24 cellular contexts compared by ENCODE assay signal in the genomic region with DNA sequence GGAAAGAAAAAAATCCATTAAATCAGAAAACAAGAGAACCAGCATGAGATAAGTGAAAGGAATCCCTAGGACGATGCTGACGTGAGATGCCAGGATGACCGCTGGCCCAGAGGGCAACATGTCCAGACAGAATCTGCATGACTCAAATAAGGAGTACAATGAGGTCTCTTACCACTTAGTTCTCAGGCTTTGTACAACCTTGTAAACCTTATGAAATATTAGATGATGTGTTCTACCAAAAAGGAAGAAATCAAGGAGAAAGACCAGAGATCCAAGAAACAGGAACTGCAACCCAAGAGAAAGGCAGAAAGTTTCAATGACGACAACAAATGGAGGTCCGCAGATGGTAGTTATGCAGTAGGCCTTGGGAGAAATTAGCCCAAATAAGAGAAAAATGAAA. TPM values are rescaled to one million over a fixed set of nuclear protein-coding genes. Genes with fewer than 3 reads are reported as not detected.
DNase-seq lines count a peak whose midpoint lies in the region; ATAC-seq, FAIRE-seq and TF ChIP-seq lines count a peak whose summit lies in the region.
"Had no signal": no experiment of that assay in that cellular context is flagged by ENCODE, and none has a peak within 500 bp of the region (broad histone marks: within the 10 kb centered on the region; RNA-seq: fewer than 3 reads in every experiment).

No MANE protein-coding gene starts in this region.

- peak overlapping the region; percentile 49; the same call in 1 of the 2 replicates for H3K14ac ChIP-seq in IMR-90 (replicated peaks; ENCODE audit: low read depth, low read length)

- H3K27ac ChIP-seq in IMR-90 (ENCODE audit: insufficient read depth, low read length) (no peak overlapping the region), astrocyte (ENCODE audit: low read depth, low read length) (peak overlapping the region; percentile 45)
- H3K27ac ChIP-seq in effector memory CD4-positive, alpha-beta T cell (ENCODE audit: insufficient read depth, low read length, poor library complexity, severe bottlenecking): no peak overlapping the region
- H3K27ac ChIP-seq: body of pancreas, left lung, stomach, uterus had no signal

- dilution Hi-C loops in IMR-90 (cut with HindIII; ENCODE audit: low sequenced_read_pairs, unreplicated experiment): no loop called here

- H2AK5ac ChIP-seq in IMR-90 (ENCODE audit: low read depth, low read length): peak overlapping the region; percentile 44; the same call in 1 of the 2 replicates

- BruUV-seq in IMR-90 (replicated peaks; lab: Mats Ljungman, UMichigan): no TSS peak

- no peak overlapping the region for H3K27ac Mint-ChIP-seq in astrocyte (ENCODE audit: unreplicated experiment)
- no peak overlapping the region for H3K27ac Mint-ChIP-seq in stimulated activated memory B cell treated with anti-CD40 and anti-IgM and Interleukin-4, amounts not matched to agents 10 μg/mL and 1 μg/mL and 100 μg/mL, for 72 hours
- H3K27ac Mint-ChIP-seq: naive B cell, progenitor cell of endocrine pancreas had no signal

- H4K20me1 ChIP-seq in IMR-90 (ENCODE audit: insufficient read depth, low read length) (no peaks in the 10 kb centered on the region), astrocyte (ENCODE audit: insufficient read depth, low read length) (no peaks in the 10 kb centered on the region)

- in situ Hi-C loops in IMR-90 (cut with MboI; ENCODE audit: low sequenced_read_pairs): no loop called here

- no peak for FAIRE-seq in astrocyte (lab: Jason Lieb, UNC)
- FAIRE-seq: HepG2 had no signal

- peaks cover 3% of the 10 kb centered on the region; the same call in 1 of the 2 replicates for H3K9me3 ChIP-seq in IMR-90 (ENCODE audit: control insufficient read depth, insufficient read depth, low read length)
- no peaks in the 10 kb centered on the region for H3K9me3 ChIP-seq in astrocyte (ENCODE audit: insufficient read depth, low read depth, low read length)
- H3K9me3 ChIP-seq in effector memory CD4-positive, alpha-beta T cell (ENCODE audit: control insufficient read depth, low read length): no peaks in the 10 kb centered on the region
- H3K9me3 ChIP-seq: body of pancreas, uterus had no signal

- TF ChIP-seq RAD21 in IMR-90 (IDR thresholded peaks at IDR 0.05; ENCODE audit: low read length): no peak

- H3K36me3 ChIP-seq in IMR-90 (ENCODE audit: control insufficient read depth, insufficient read depth, low read length) (no peaks in the 10 kb centered on the region), astrocyte (ENCODE audit: insufficient read depth, low read length) (no peaks in the 10 kb centered on the region)
- H3K36me3 ChIP-seq in effector memory CD4-positive, alpha-beta T cell (ENCODE audit: control insufficient read depth, insufficient read depth, low read length): no peaks in the 10 kb centered on the region
- H3K36me3 ChIP-seq: left lung, stomach, uterus had no signal

- no CpG with 5 or more reads among the region's 5 CpGs for WGBS in IMR-90 (ENCODE audit: extremely low coverage in 2 of 2, insufficient read length in 1 of 2), 2 experiments

- peak overlapping the region; percentile 34; the same call in 1 of the 2 replicates for H3K4ac ChIP-seq in IMR-90 (ENCODE audit: low read depth, low read length)

- no peak overlapping the region for H2AK9ac ChIP-seq in IMR-90 (replicated peaks; ENCODE audit: low read depth, low read length, poor library complexity)

- peaks cover 5% of the 10 kb centered on the region for H3K36me3 Mint-ChIP-seq in astrocyte (ENCODE audit: low read depth, unreplicated experiment)
- peaks cover 21% of the 10 kb centered on the region for H3K36me3 Mint-ChIP-seq in stimulated activated memory B cell treated with anti-CD40 and anti-IgM and Interleukin-4, amounts not matched to agents 10 μg/mL and 1 μg/mL and 100 μg/mL, for 72 hours

- H3K56ac ChIP-seq in IMR-90 (ENCODE audit: extremely low read depth, insufficient read depth, low read length): no peak overlapping the region

- peaks cover 9% of the 10 kb centered on the region for H3K9me3 Mint-ChIP-seq in astrocyte (ENCODE audit: unreplicated experiment)
- peaks cover 6% of the 10 kb centered on the region for H3K9me3 Mint-ChIP-seq in stimulated activated memory B cell treated with anti-CD40 and anti-IgM and Interleukin-4, amounts not matched to agents 10 μg/mL and 1 μg/mL and 100 μg/mL, for 72 hours

- no peak overlapping the region for H4K5ac ChIP-seq in IMR-90 (ENCODE audit: low read depth, low read length)

- H3K79me2 ChIP-seq in astrocyte (ENCODE audit: insufficient read depth, low read length): no peaks in the 10 kb centered on the region

- POLR2A ChIA-PET in GM10248 (lab: Yijun Ruan, JAX): no interaction called here
- POLR2A ChIA-PET in IMR-90 (lab: Charles Lee; ENCODE audit: unreplicated experiment): no interaction called here

- no peaks in the 10 kb centered on the region for H3K9me1 ChIP-seq in IMR-90 (ENCODE audit: insufficient read depth, low read length)

- H2BK15ac ChIP-seq in IMR-90 (ENCODE audit: low read depth, low read length): 0 out of 3 replicates have a peak overlapping the region, but pooled peaks have one; percentile 14

- H3K4me1 ChIP-seq in IMR-90 (ENCODE audit: control insufficient read depth, insufficient read depth, low read length) (peaks cover 11% of the 10 kb centered on the region), astrocyte (ENCODE audit: insufficient read depth, low read length) (peaks cover 19% of the 10 kb centered on the region)
- H3K4me1 ChIP-seq in effector memory CD4-positive, alpha-beta T cell (ENCODE audit: control insufficient read depth, insufficient read depth, low read length, poor library complexity, severe bottlenecking): peaks cover 27% of the 10 kb centered on the region
- H3K4me1 ChIP-seq: Caco-2 had no signal

- H3K9ac ChIP-seq in IMR-90 (ENCODE audit: low read depth, low read length): no peak overlapping the region
- no peak overlapping the region for H3K9ac ChIP-seq in astrocyte (ENCODE audit: low read length)

- H3K23ac ChIP-seq in IMR-90 (ENCODE audit: low read depth, low read length): peak overlapping the region; percentile 62; the same call in 1 of the 2 replicates

- no peak overlapping the region for H4K91ac ChIP-seq in IMR-90 (ENCODE audit: insufficient read depth, low read depth, low read length)

- no peak overlapping the region for H3K4me3 ChIP-seq in IMR-90 (ENCODE audit: insufficient read depth, low read depth, low read length)
- H3K4me3 ChIP-seq in astrocyte (ENCODE audit: insufficient read depth, low read depth, low read length): no peak overlapping the region
- no peak overlapping the region for H3K4me3 ChIP-seq in effector memory CD4-positive, alpha-beta T cell (ENCODE audit: insufficient read depth, low read depth, low read length, poor library complexity, severe bottlenecking)
- H3K4me3 ChIP-seq: body of pancreas, left lung, stomach, uterus had no signal

- no peak overlapping the region for H3K4me2 ChIP-seq in IMR-90 (ENCODE audit: low read depth, low read length)
- H3K4me2 ChIP-seq in astrocyte (ENCODE audit: low read length): peak overlapping the region; percentile 9

- H3K4me1 Mint-ChIP-seq in astrocyte (ENCODE audit: low read depth, unreplicated experiment): peaks cover 4% of the 10 kb centered on the region
- H3K4me1 Mint-ChIP-seq in stimulated activated memory B cell treated with anti-CD40 and anti-IgM and Interleukin-4, amounts not matched to agents 10 μg/mL and 1 μg/mL and 100 μg/mL, for 72 hours: peaks cover 20% of the 10 kb centered on the region

- H3K27me3 Mint-ChIP-seq in astrocyte (ENCODE audit: low read depth, unreplicated experiment): peaks cover 24% of the 10 kb centered on the region
- H3K27me3 Mint-ChIP-seq in stimulated activated memory B cell treated with anti-CD40 and anti-IgM and Interleukin-4, amounts not matched to agents 10 μg/mL and 1 μg/mL and 100 μg/mL, for 72 hours: no peaks in the 10 kb centered on the region
- H3K27me3 Mint-ChIP-seq: naive B cell had no signal

- no peak for TF ChIP-seq POLR2A in IMR-90 (IDR thresholded peaks at IDR 0.05; ENCODE audit: low read depth, low read length)

- H3K27me3 ChIP-seq in IMR-90 (ENCODE audit: control insufficient read depth, insufficient read depth, low read length) (no peaks in the 10 kb centered on the region), astrocyte (ENCODE audit: insufficient read depth, low read length) (peaks cover 4% of the 10 kb centered on the region)
- no peaks in the 10 kb centered on the region for H3K27me3 ChIP-seq in effector memory CD4-positive, alpha-beta T cell (replicated peaks; ENCODE audit: control insufficient read depth, insufficient read depth, low read length, poor library complexity, severe bottlenecking)
- H3K27me3 ChIP-seq: body of pancreas, uterus had no signal

- no peaks in the 10 kb centered on the region for H3K79me1 ChIP-seq in IMR-90 (ENCODE audit: low read depth in 1 of 2, low read length in 2 of 2)

- H2AFZ ChIP-seq in IMR-90 (replicated peaks; ENCODE audit: low read length, poor library complexity) (peak overlapping the region; percentile 45), astrocyte (ENCODE audit: low read depth, low read length) (peak overlapping the region; percentile 19)

- no peak overlapping the region for H3K4me3 Mint-ChIP-seq in astrocyte (ENCODE audit: unreplicated experiment)
- H3K4me3 Mint-ChIP-seq in stimulated activated memory B cell treated with anti-CD40 and anti-IgM and Interleukin-4, amounts not matched to agents 10 μg/mL and 1 μg/mL and 100 μg/mL, for 72 hours: no peak overlapping the region

- no peak overlapping the region for H2BK20ac ChIP-seq in IMR-90 (ENCODE audit: low read depth, low read length)

- 0 out of 4 replicates have a peak overlapping the region, but pooled peaks of 1 of the 2 experiments have one; percentile 46 for H4K8ac ChIP-seq in IMR-90 (ENCODE audit: low read depth in 2 of 2, low read length in 2 of 2)

- H2BK5ac ChIP-seq in IMR-90 (ENCODE audit: low read depth, low read length, poor library complexity, severe bottlenecking): no peak overlapping the region

- TF ChIP-seq CTCF in GM10248 (IDR thresholded peaks at IDR 0.05; ENCODE audit: control extremely low read depth, extremely low read depth, low read depth, missing control alignments) (no peak), IMR-90 (conservative IDR thresholded peaks at IDR 0.05; ENCODE audit: low read depth, low read length) (no peak), astrocyte (IDR thresholded peaks at IDR 0.05; ENCODE audit: insufficient read depth, low read depth, low read length) (no peak)

- no peak for ATAC-seq in IMR-90 (ENCODE audit: low read depth)
- ATAC-seq in stimulated activated memory B cell treated with anti-CD40 and anti-IgM and Interleukin-4, amounts not matched to agents 10 μg/mL and 1 μg/mL and 100 μg/mL, for 72 hours: no peak
- ATAC-seq: body of pancreas, HepG2, left lung had no signal

- H2BK120ac ChIP-seq in IMR-90 (ENCODE audit: low read depth, low read length): peak overlapping the region; percentile 18; the same call in 1 of the 2 replicates

- CTCF ChIA-PET in GM10248 (lab: Yijun Ruan, JAX) (no interaction called here), IMR-90 (lab: Yijun Ruan, JAX) (no interaction called here)

- H3K18ac ChIP-seq in IMR-90 (ENCODE audit: low read depth, low read length): peak overlapping the region; percentile 92; the same call in 1 of the 2 replicates

- intact Hi-C loops in IMR-90 (cut with micrococcal nuclease): no loop called here

- DNase-seq in GM10248 (ENCODE audit: extremely low spot score) (peak; percentile 13), IMR-90 (peak; percentile 59), astrocyte (ENCODE audit: low read depth) (peak; percentile 56), foreskin melanocyte (peak; percentile 81), mucosa of gallbladder (ENCODE audit: low spot score) (no peak)
- DNase-seq in effector memory CD4-positive, alpha-beta T cell: no peak
- DNase-seq in stimulated activated CD4-positive, alpha-beta T cell treated with anti-CD3 and anti-CD28 coated beads, Interleukin-2, amount 100 ng/mL, for 24 hours: no peak
- DNase-seq: activated CD4-positive, alpha-beta T cell treated with anti-CD3 and anti-CD28 coated beads for 1 hour; activated CD8-positive, alpha-beta memory T cell treated with anti-CD3 and anti-CD28 coated beads, Interleukin-2, amount 50 U/mL, for 4 hours; activated naive CD4-positive, alpha-beta T cell; body of pancreas; Caco-2; left lung; naive B cell; NCI-H1092 treated with DMSO at 0.1 percent for 48 hours; NCI-H2171; NCI-H82; Right ventricle myocardium superior; stimulated activated CD4-positive, alpha-beta T cell treated with anti-CD3 and anti-CD28 coated beads, Interleukin-12 subunit alpha, Interleukin-12 subunit beta, amount 100 ng/mL, for 4 hours; stomach; uterus had no signal

RNA-seq across cellular contexts. Expression of a gene that starts 2.8 kb away (rescaled TPM):
- total RNA-seq in IMR-90 (2012; rRNA removed) (under 0.01 TPM in 2 replicates), astrocyte (0.14 TPM in 1 of 2 replicates, not detected in the other), mucosa of gallbladder (not detected)
- 0.10 and 0.11 TPM in 2 replicates for polyA plus RNA-seq in IMR-90 (2012; rRNA removed)
- polyA plus RNA-seq in IMR-90 (2012; cell fraction: cytosol; rRNA removed): 0.17 and 0.22 TPM in 2 replicates
- polyA plus RNA-seq in IMR-90 (2012; cell fraction: nucleus; rRNA removed; ENCODE audit: low replicate concordance): 0.16 and 0.32 TPM in 2 replicates
- total RNA-seq: HepG2, progenitor cell of endocrine pancreas, Right ventricle myocardium superior, uterus had no signal

RNA-seq across cellular contexts. Expression of a gene that starts 29.5 kb away (rescaled TPM):
- total RNA-seq in IMR-90 (2012; rRNA removed) (2.7 and 3.6 TPM in 2 replicates), astrocyte (0.87 and 2.2 TPM in 2 replicates), mucosa of gallbladder (1.3 TPM)
- 1.0 and 1.5 TPM in 2 replicates for polyA plus RNA-seq in IMR-90 (2012; rRNA removed)
- 0.12 and 0.47 TPM in 2 replicates for polyA plus RNA-seq in IMR-90 (2012; cell fraction: cytosol; rRNA removed)
- 0.11 and 0.84 TPM in 2 replicates for polyA plus RNA-seq in IMR-90 (2012; cell fraction: nucleus; rRNA removed; ENCODE audit: low replicate concordance)

Comparison
In these comparisons a context has a peak if more than half of its experiments do, and no peak if none do; other contexts are left out.
1. DNase-seq: peak in GM10248 (single experiment), IMR-90 (single experiment), astrocyte (single experiment) and foreskin melanocyte (single experiment); none in effector memory CD4-positive, alpha-beta T cell (0 of 3), stimulated activated CD4-positive, alpha-beta T cell treated with anti-CD3 and anti-CD28 coated beads, Interleukin-2, amount 100 ng/mL, for 24 hours (0 of 2) and mucosa of gallbladder (single experiment).